In the genomic region with DNA sequence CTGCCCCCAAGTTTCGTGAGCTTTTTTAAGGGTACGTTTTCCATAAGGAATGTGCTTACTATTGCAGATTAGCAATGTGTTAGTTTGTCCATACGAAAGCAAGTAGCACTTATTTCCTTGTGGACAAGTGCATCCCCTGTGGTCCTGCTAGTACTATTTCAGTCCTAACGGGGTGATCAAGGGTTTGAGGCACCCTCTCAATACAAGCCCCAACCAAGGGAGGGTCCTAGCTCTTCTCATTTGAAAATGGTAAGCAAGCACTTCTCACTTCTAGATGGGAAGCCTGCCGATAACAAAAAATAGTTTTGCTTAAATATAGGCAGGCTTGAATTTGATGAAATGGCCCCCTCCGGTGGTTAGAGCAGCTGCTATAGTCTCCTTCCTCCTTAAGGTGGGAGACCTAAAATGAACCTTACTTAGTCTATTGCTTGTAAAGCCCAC, we compare ENCODE assay signal across 8 cellular contexts.
A peak's percentile ranks its signal among the peaks of the same experiment; 100 is the strongest.
DNase-seq lines count a peak whose midpoint lies in the region; ATAC-seq and TF ChIP-seq lines count a peak whose summit lies in the region.

No MANE protein-coding gene starts in this region.

- no peak overlapping the region for H3K4me3 ChIP-seq in Panc1 (ENCODE audit: low read depth in 2 of 2, low read length in 2 of 2)
- no peak overlapping the region for H3K4me3 ChIP-seq in ascending aorta

- ATAC-seq in HG02938 (IDR thresholded peaks at IDR 0.05; ENCODE audit: unreplicated experiment) (peak; percentile 41), Panc1 (peak; percentile 88), GM18498 (IDR thresholded peaks at IDR 0.05; ENCODE audit: unreplicated experiment) (no peak)

- peak; percentile 18 for DNase-seq in NCI-H1436 (lab: John Stamatoyannopoulos, UW)
- DNase-seq in NCI-H1436 treated with DMSO at 0.1 percent for 48 hours (lab: John Stamatoyannopoulos, UW): no peak
- DNase-seq in Panc1 (ENCODE audit: low read depth, low spot score): no peak
- no peak for DNase-seq in ascending aorta (ENCODE audit: low spot score in 2 of 2)
- peak; percentile 40 for DNase-seq in iPS-NIHi7 (ENCODE audit: extremely low spot score)
- DNase-seq in stimulated activated CD8-positive, alpha-beta memory T cell treated with anti-CD3 and anti-CD28 coated beads, Interleukin-12 subunit alpha, Interleukin-12 subunit beta, amount 100 ng/mL, for 1 hour (ENCODE audit: low read depth): peak; percentile 40

- in situ Hi-C loops in Panc1 (cut with HindIII; ENCODE audit: low pct_unique_long_range_greater_than_20kb, low sequenced_read_pairs): no loop called here

- H3K36me3 ChIP-seq in Panc1 (ENCODE audit: control insufficient read depth, insufficient read depth, low read length) (no peaks in the 10 kb centered on the region), ascending aorta (no peaks in the 10 kb centered on the region)

- H3K9me3 ChIP-seq in Panc1 (ENCODE audit: control insufficient read depth, insufficient read depth, low read depth, low read length): no peaks in the 10 kb centered on the region
- H3K9me3 ChIP-seq in ascending aorta: no peaks in the 10 kb centered on the region

- H3K4me1 ChIP-seq in Panc1 (ENCODE audit: control insufficient read depth, insufficient read depth, low read length): peaks cover 12% of the 10 kb centered on the region
- no peaks in the 10 kb centered on the region for H3K4me1 ChIP-seq in ascending aorta

- POLR2A ChIA-PET in Panc1 (lab: Charles Lee): no interaction called here

- peak; percentile 71 for TF ChIP-seq CTCF in Panc1 (IDR thresholded peaks at IDR 0.05)
- TF ChIP-seq CTCF in ascending aorta (IDR thresholded peaks at IDR 0.05): peak in 2 of 3 experiments; percentile 15 to 46

- H3K27me3 ChIP-seq in Panc1 (ENCODE audit: control insufficient read depth, insufficient read depth, low read length) (no peaks in the 10 kb centered on the region), ascending aorta (no peaks in the 10 kb centered on the region)

- CTCF ChIA-PET in Panc1 (lab: Charles Lee): interaction anchor here (0.9 to 1.2 kb wide), 3 partner anchors 11 to 500 kb away, joined by 3 to 4 read pairs (median 3); a partner anchor contains a TSS

- no TSS peak for BruUV-seq in Panc1 (replicated peaks; lab: Mats Ljungman, UMichigan)

- intact Hi-C loops in Panc1 (cut with micrococcal nuclease; ENCODE audit: unreplicated experiment) (no loop called here), ascending aorta (cut with DNase I) (no loop called here)

- H3K27ac ChIP-seq in Panc1 (ENCODE audit: low read length) (peak overlapping the region; percentile 69; the same call in 1 of the 2 replicates), ascending aorta (no peak overlapping the region)

Comparison
In these comparisons a context has a peak if more than half of its experiments do, and no peak if none do; other contexts are left out.
1. DNase-seq: peak in NCI-H1436 (single experiment), iPS-NIHi7 (single experiment) and stimulated activated CD8-positive, alpha-beta memory T cell treated with anti-CD3 and anti-CD28 coated beads, Interleukin-12 subunit alpha, Interleukin-12 subunit beta, amount 100 ng/mL, for 1 hour (single experiment); none in NCI-H1436 treated with DMSO at 0.1 percent for 48 hours (single experiment), Panc1 (single experiment) and ascending aorta (0 of 2).